ENCODE assay signal across 9 cellular contexts in the genomic region with DNA sequence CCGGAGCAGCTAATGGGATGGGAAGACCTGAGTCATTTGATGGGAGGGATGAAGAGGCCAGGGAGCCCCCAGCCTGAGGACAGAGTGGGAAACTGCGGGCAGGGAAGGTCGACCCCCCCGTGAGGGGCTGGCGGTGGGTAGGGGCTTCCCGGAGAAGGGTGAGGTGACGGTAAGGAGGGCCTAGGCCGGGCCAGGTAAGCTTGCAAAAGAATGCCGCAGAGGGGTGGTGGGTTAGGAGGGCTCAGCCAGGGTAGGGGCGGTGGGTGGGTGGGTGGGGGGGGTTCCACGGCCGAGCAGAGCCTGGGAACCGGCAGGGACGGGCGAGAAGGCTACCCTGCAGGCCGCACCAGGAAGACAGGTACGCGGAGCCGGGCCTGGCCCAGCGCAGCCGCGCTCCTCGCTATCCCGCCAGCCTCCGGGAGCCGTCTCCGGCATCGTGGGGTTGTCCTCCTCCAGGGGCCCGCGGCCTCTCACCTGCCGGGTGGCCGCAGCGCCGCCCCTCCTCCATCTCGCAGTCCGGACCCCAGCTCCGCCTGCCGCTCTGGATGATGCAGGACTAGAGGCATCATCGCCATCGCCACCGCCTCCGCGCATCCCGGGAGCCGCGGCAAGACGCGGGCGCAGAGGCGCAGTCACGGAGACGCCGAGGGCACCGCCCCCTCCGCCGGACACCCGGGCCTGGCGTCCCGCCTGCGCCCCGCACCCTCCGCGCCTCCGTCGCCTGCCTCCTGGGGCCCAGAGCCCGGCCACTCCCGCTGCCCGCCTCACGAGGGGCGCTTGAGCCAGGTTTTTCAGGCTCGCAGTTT. TPM values are rescaled to one million over a fixed set of nuclear protein-coding genes. Genes with fewer than 3 reads are reported as not detected.
A peak's percentile ranks its signal among the peaks of the same experiment; 100 is the strongest.
DNase-seq lines count a peak whose midpoint lies in the region; ATAC-seq and TF ChIP-seq lines count a peak whose summit lies in the region.
"Had no signal": no experiment of that assay in that cellular context is flagged by ENCODE, and none has a peak within 500 bp of the region (broad histone marks: within the 10 kb centered on the region; RNA-seq: fewer than 3 reads in every experiment).

A gene (minus strand): TSS at position 614 of the 806 bp plus-strand sequence. CDS start 5,211 bp downstream, outside the sequence.

- no peaks in the 10 kb centered on the region for H3K27me3 Mint-ChIP-seq in activated naive CD4-positive, alpha-beta T cell treated with anti-CD3 and anti-CD28 coated beads, Interleukin-2, amount 50 U/mL, for 24 hours
- H3K27me3 Mint-ChIP-seq in activated naive CD4-positive, alpha-beta T cell treated with anti-CD3 and anti-CD28 coated beads for 36 hours (ENCODE audit: low read depth) = no peaks in the 10 kb centered on the region
- H3K27me3 Mint-ChIP-seq in glutamatergic neuron (ENCODE audit: unreplicated experiment) = no peaks in the 10 kb centered on the region
- no peaks in the 10 kb centered on the region for H3K27me3 Mint-ChIP-seq in natural killer cell treated with Interleukin-12 subunit alpha and Interleukin-12 subunit beta and Interleukin-15 and Interleukin-18, amount 100 ng/mL, for 72 hours
- no peaks in the 10 kb centered on the region for H3K27me3 Mint-ChIP-seq in activated CD4-positive, alpha-beta memory T cell treated with anti-CD3 and anti-CD28 coated beads for 36 hours
- H3K27me3 Mint-ChIP-seq: activated naive CD8-positive, alpha-beta T cell treated with anti-CD3 and anti-CD28 coated beads, Interleukin-2, amount 50 U/mL, for 24 hours had no signal

- H3K4me1 ChIP-seq in aorta (ENCODE audit: control insufficient read depth in 1 of 2, insufficient read depth in 2 of 2, low read length in 2 of 2) = no peaks in the 10 kb centered on the region

- peak within 1 kb of the TSS in 1 of 2 donors; percentile 28 for H3K4me3 ChIP-seq in aorta (ENCODE audit: low read length in 2 of 2)

- no peak for DNase-seq in activated naive CD4-positive, alpha-beta T cell treated with anti-CD3 and anti-CD28 coated beads for 36 hours
- DNase-seq in glutamatergic neuron (peak; percentile 63), aorta (peak; percentile 59 to 80), NCI-H1694 treated with DMSO at 0.1 percent for 48 hours (lab: John Stamatoyannopoulos, UW) (no peak)
- no peak for DNase-seq in natural killer cell treated with Interleukin-12 subunit alpha and Interleukin-12 subunit beta and Interleukin-15 and Interleukin-18, amount 100 ng/mL, for 72 hours (ENCODE audit: low spot score)
- no peak for DNase-seq in activated CD4-positive, alpha-beta memory T cell treated with anti-CD3 and anti-CD28 coated beads for 36 hours
- DNase-seq: activated naive CD8-positive, alpha-beta T cell treated with anti-CD3 and anti-CD28 coated beads, Interleukin-2, amount 50 U/mL, for 24 hours had no signal

- no peaks in the 10 kb centered on the region for H3K9me3 Mint-ChIP-seq in activated naive CD4-positive, alpha-beta T cell treated with anti-CD3 and anti-CD28 coated beads, Interleukin-2, amount 50 U/mL, for 24 hours
- no peaks in the 10 kb centered on the region for H3K9me3 Mint-ChIP-seq in activated naive CD4-positive, alpha-beta T cell treated with anti-CD3 and anti-CD28 coated beads for 36 hours
- H3K9me3 Mint-ChIP-seq in glutamatergic neuron (ENCODE audit: unreplicated experiment) = no peaks in the 10 kb centered on the region
- H3K9me3 Mint-ChIP-seq in natural killer cell treated with Interleukin-12 subunit alpha and Interleukin-12 subunit beta and Interleukin-15 and Interleukin-18, amount 100 ng/mL, for 72 hours = no peaks in the 10 kb centered on the region
- no peaks in the 10 kb centered on the region for H3K9me3 Mint-ChIP-seq in activated CD4-positive, alpha-beta memory T cell treated with anti-CD3 and anti-CD28 coated beads for 36 hours
- H3K9me3 Mint-ChIP-seq: activated naive CD8-positive, alpha-beta T cell treated with anti-CD3 and anti-CD28 coated beads, Interleukin-2, amount 50 U/mL, for 24 hours had no signal

- POLR2A ChIA-PET in activated CD4-positive, alpha-beta memory T cell treated with anti-CD3 and anti-CD28 coated beads for 36 hours (lab: Charles Lee) = no interaction called here

- no peaks in the 10 kb centered on the region for H3K27me3 ChIP-seq in aorta (ENCODE audit: control insufficient read depth in 1 of 2, insufficient read depth in 2 of 2, low read length in 1 of 2)

- TF ChIP-seq CTCF in glutamatergic neuron (IDR thresholded peaks at IDR 0.05; ENCODE audit: partially characterized antibody, unreplicated experiment) = no peak

- ATAC-seq in natural killer cell treated with Interleukin-12 subunit alpha and Interleukin-12 subunit beta and Interleukin-15 and Interleukin-18, amount 100 ng/mL, for 72 hours = peak; percentile 28 to 36
- ATAC-seq in aorta (ENCODE audit: low FRiP score) (peak; percentile 66), HG03457 (IDR thresholded peaks at IDR 0.05; ENCODE audit: unreplicated experiment) (no peak)
- ATAC-seq: activated naive CD8-positive, alpha-beta T cell treated with anti-CD3 and anti-CD28 coated beads, Interleukin-2, amount 50 U/mL, for 24 hours had no signal

- CTCF ChIA-PET in activated naive CD4-positive, alpha-beta T cell treated with anti-CD3 and anti-CD28 coated beads for 36 hours (lab: Charles Lee) = no interaction called here
- CTCF ChIA-PET in activated CD4-positive, alpha-beta memory T cell treated with anti-CD3 and anti-CD28 coated beads for 36 hours (lab: Charles Lee) = no interaction called here

- WGBS in aorta, 2 donors = 12 to 13% methylated on average over 47 to 71 of the region's 71 CpGs

- intact Hi-C loops in activated naive CD4-positive, alpha-beta T cell treated with anti-CD3 and anti-CD28 coated beads for 36 hours (cut with micrococcal nuclease) = no loop called here
- intact Hi-C loops in aorta (cut with DNase I) = no loop called here
- intact Hi-C loops in activated CD4-positive, alpha-beta memory T cell treated with anti-CD3 and anti-CD28 coated beads for 36 hours (cut with micrococcal nuclease) = no loop called here

- H3K36me3 ChIP-seq in aorta (ENCODE audit: control insufficient read depth in 1 of 2, insufficient read depth in 2 of 2, low read length in 1 of 2) = no peaks in the 10 kb centered on the region

- H3K27ac Mint-ChIP-seq in activated naive CD4-positive, alpha-beta T cell treated with anti-CD3 and anti-CD28 coated beads, Interleukin-2, amount 50 U/mL, for 24 hours = peak within 1 kb of the TSS; percentile 30
- H3K27ac Mint-ChIP-seq in activated naive CD4-positive, alpha-beta T cell treated with anti-CD3 and anti-CD28 coated beads for 36 hours = no peak within 1 kb of the TSS
- H3K27ac Mint-ChIP-seq in glutamatergic neuron (ENCODE audit: unreplicated experiment) = no peak within 1 kb of the TSS
- H3K27ac Mint-ChIP-seq in natural killer cell treated with Interleukin-12 subunit alpha and Interleukin-12 subunit beta and Interleukin-15 and Interleukin-18, amount 100 ng/mL, for 72 hours = no peak within 1 kb of the TSS
- no peak within 1 kb of the TSS for H3K27ac Mint-ChIP-seq in activated CD4-positive, alpha-beta memory T cell treated with anti-CD3 and anti-CD28 coated beads for 36 hours
- H3K27ac Mint-ChIP-seq: activated naive CD8-positive, alpha-beta T cell treated with anti-CD3 and anti-CD28 coated beads, Interleukin-2, amount 50 U/mL, for 24 hours had no signal

- no peak within 1 kb of the TSS for H3K4me3 Mint-ChIP-seq in activated naive CD4-positive, alpha-beta T cell treated with anti-CD3 and anti-CD28 coated beads, Interleukin-2, amount 50 U/mL, for 24 hours
- no peak within 1 kb of the TSS for H3K4me3 Mint-ChIP-seq in activated naive CD4-positive, alpha-beta T cell treated with anti-CD3 and anti-CD28 coated beads for 36 hours
- peak within 1 kb of the TSS; percentile 63 for H3K4me3 Mint-ChIP-seq in glutamatergic neuron (ENCODE audit: unreplicated experiment)
- no peak within 1 kb of the TSS for H3K4me3 Mint-ChIP-seq in natural killer cell treated with Interleukin-12 subunit alpha and Interleukin-12 subunit beta and Interleukin-15 and Interleukin-18, amount 100 ng/mL, for 72 hours
- no peak within 1 kb of the TSS for H3K4me3 Mint-ChIP-seq in activated CD4-positive, alpha-beta memory T cell treated with anti-CD3 and anti-CD28 coated beads for 36 hours
- H3K4me3 Mint-ChIP-seq: activated naive CD8-positive, alpha-beta T cell treated with anti-CD3 and anti-CD28 coated beads, Interleukin-2, amount 50 U/mL, for 24 hours had no signal

- H3K4me1 Mint-ChIP-seq in activated naive CD4-positive, alpha-beta T cell treated with anti-CD3 and anti-CD28 coated beads, Interleukin-2, amount 50 U/mL, for 24 hours = peaks cover 17% of the 10 kb centered on the region
- H3K4me1 Mint-ChIP-seq in activated naive CD4-positive, alpha-beta T cell treated with anti-CD3 and anti-CD28 coated beads for 36 hours (ENCODE audit: low read depth) = peaks cover 21% of the 10 kb centered on the region
- H3K4me1 Mint-ChIP-seq in glutamatergic neuron (ENCODE audit: low read depth, unreplicated experiment) = peaks cover 9% of the 10 kb centered on the region
- H3K4me1 Mint-ChIP-seq in natural killer cell treated with Interleukin-12 subunit alpha and Interleukin-12 subunit beta and Interleukin-15 and Interleukin-18, amount 100 ng/mL, for 72 hours (ENCODE audit: low read depth in 2 of 2) = no peaks in the 10 kb centered on the region
- H3K4me1 Mint-ChIP-seq in activated CD4-positive, alpha-beta memory T cell treated with anti-CD3 and anti-CD28 coated beads for 36 hours (ENCODE audit: low read depth) = peaks cover 3% of the 10 kb centered on the region

- peaks cover 11% of the 10 kb centered on the region for H3K36me3 Mint-ChIP-seq in activated naive CD4-positive, alpha-beta T cell treated with anti-CD3 and anti-CD28 coated beads, Interleukin-2, amount 50 U/mL, for 24 hours
- H3K36me3 Mint-ChIP-seq in activated naive CD4-positive, alpha-beta T cell treated with anti-CD3 and anti-CD28 coated beads for 36 hours (ENCODE audit: low read depth) = peaks cover 13% of the 10 kb centered on the region
- no peaks in the 10 kb centered on the region for H3K36me3 Mint-ChIP-seq in glutamatergic neuron (ENCODE audit: unreplicated experiment)
- peaks cover 5% of the 10 kb centered on the region for H3K36me3 Mint-ChIP-seq in natural killer cell treated with Interleukin-12 subunit alpha and Interleukin-12 subunit beta and Interleukin-15 and Interleukin-18, amount 100 ng/mL, for 72 hours
- peaks cover 11% of the 10 kb centered on the region for H3K36me3 Mint-ChIP-seq in activated CD4-positive, alpha-beta memory T cell treated with anti-CD3 and anti-CD28 coated beads for 36 hours

- no peak within 1 kb of the TSS for H3K27ac ChIP-seq in aorta (ENCODE audit: low read depth in 1 of 2, low read length in 2 of 2)

- no peaks in the 10 kb centered on the region for H3K9me3 ChIP-seq in aorta (ENCODE audit: control insufficient read depth, low read length)

RNA-seq across cellular contexts. Expression of the gene that starts here (rescaled TPM):
- under 1 TPM; 0.10 to 0.35 TPM for total RNA-seq in activated naive CD4-positive, alpha-beta T cell treated with anti-CD3 and anti-CD28 coated beads for 36 hours
- 5.6 TPM for total RNA-seq in glutamatergic neuron (ENCODE audit: unreplicated experiment)
- total RNA-seq in natural killer cell treated with Interleukin-12 subunit alpha and Interleukin-12 subunit beta and Interleukin-15 and Interleukin-18, amount 100 ng/mL, for 72 hours = 10 to 100 TPM in 1 of 2 donors, 1 to 10 TPM in 1; 3.9 to 13.2 TPM
- total RNA-seq in aorta = 1 to 10 TPM; 3.1 to 4.3 TPM
- polyA plus RNA-seq in aorta = under 1 TPM in 1 of 2 donors, not detected in 1; 0.90 TPM
- total RNA-seq in activated CD4-positive, alpha-beta memory T cell treated with anti-CD3 and anti-CD28 coated beads for 36 hours = under 1 TPM; 0.36 to 0.48 TPM

Comparison
In these comparisons a context has a peak if more than half of its experiments do, and no peak if none do; other contexts are left out.
1. DNase-seq: peak in glutamatergic neuron (single experiment) and aorta (2 of 2); none in activated naive CD4-positive, alpha-beta T cell treated with anti-CD3 and anti-CD28 coated beads for 36 hours (single experiment), natural killer cell treated with Interleukin-12 subunit alpha and Interleukin-12 subunit beta and Interleukin-15 and Interleukin-18, amount 100 ng/mL, for 72 hours (single experiment), NCI-H1694 treated with DMSO at 0.1 percent for 48 hours (single experiment) and activated CD4-positive, alpha-beta memory T cell treated with anti-CD3 and anti-CD28 coated beads for 36 hours (single experiment).